In the genomic region with DNA sequence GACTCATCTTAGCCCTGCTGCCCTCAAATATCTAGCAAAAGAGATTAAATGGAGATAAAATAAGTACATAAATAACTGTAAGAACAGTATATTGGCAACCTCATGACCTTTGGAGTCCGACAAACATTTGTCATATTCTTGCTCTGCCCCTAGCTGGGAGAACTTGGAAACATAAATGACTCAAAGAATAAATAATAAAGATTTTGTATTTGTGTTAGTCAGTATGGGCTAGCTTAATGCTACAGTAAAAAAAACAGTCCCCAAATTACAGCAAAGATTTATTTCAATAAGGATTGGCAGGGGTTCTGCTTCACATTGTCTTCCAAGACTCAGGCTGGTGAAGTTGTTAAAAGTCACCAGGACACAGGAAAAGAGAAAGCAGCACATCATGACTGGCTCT, we compare ENCODE assay signal across 8 cellular contexts.
"Had no signal": no experiment of that assay in that cellular context is flagged by ENCODE, and none has a peak within 500 bp of the region (broad histone marks: within the 10 kb centered on the region; RNA-seq: fewer than 3 reads in every experiment).

No MANE protein-coding gene starts in this region.

- H2AFZ ChIP-seq: GM23248 had no signal

- DNase-seq: GM23248, GOT3, H7, HFFc6, IMR-90 had no signal

- ATAC-seq: HCT116, K562 had no signal

- H3K9me3 ChIP-seq: HAP-1 had no signal

- H3K36me3 ChIP-seq: HAP-1 had no signal

- H3K9ac ChIP-seq: GM23248 had no signal

- H3K4me1 ChIP-seq: HAP-1 had no signal

- H3K27ac ChIP-seq: GM23248 had no signal

- H3K4me3 ChIP-seq: GM23248, HAP-1, K562 had no signal

- H3K27ac Mint-ChIP-seq: HFFc6 had no signal

- H3K4me3 Mint-ChIP-seq: HFFc6 had no signal
